17 cellular contexts compared by ENCODE assay signal in the genomic region with DNA sequence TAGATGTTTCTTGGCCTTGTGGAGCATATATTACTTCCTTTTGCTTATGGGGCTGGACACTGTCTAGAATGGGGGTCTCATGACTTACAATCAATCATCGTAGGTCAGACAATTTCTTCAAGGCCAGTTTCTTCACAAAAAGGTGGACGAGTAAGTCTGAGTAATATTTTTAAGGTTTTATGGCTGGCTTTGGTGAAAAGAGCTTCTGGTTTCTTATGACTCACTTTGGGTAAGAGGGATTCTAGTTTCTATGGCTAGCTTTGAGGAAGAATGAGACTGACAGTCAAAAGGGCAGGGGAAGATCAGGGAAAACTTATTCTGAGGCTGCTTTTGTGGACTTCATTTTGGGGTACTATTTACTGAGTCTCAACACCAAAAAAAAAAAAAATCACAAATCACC.
DNase-seq lines count a peak whose midpoint lies in the region; ATAC-seq, FAIRE-seq and TF ChIP-seq lines count a peak whose summit lies in the region.
"Had no signal": no experiment of that assay in that cellular context is flagged by ENCODE, and none has a peak within 500 bp of the region (broad histone marks: within the 10 kb centered on the region; RNA-seq: fewer than 3 reads in every experiment).

No MANE protein-coding gene starts in this region.

- TF ChIP-seq CTCF in astrocyte (IDR thresholded peaks at IDR 0.05; ENCODE audit: insufficient read depth, low read depth, low read length) (no peak), smooth muscle cell (IDR thresholded peaks at IDR 0.05; ENCODE audit: borderline replicate concordance, insufficient read depth, poor library complexity, severe bottlenecking) (no peak)

- no peak for FAIRE-seq in astrocyte (lab: Jason Lieb, UNC)
- FAIRE-seq: GM12891 had no signal

- H3K36me3 ChIP-seq in astrocyte (ENCODE audit: insufficient read depth, low read length) (no peaks in the 10 kb centered on the region), smooth muscle cell (ENCODE audit: low read depth) (no peaks in the 10 kb centered on the region)
- H3K36me3 ChIP-seq: BLaER1 treated with 17β-estradiol and CSF1 and Interleukin-3, amounts not matched to agents 10 nM and 100 nM had no signal

- no peaks in the 10 kb centered on the region for H3K9me3 Mint-ChIP-seq in astrocyte (ENCODE audit: unreplicated experiment)
- peaks cover 3 to 7% of the 10 kb centered on the region in 2 donors for H3K9me3 Mint-ChIP-seq in effector memory CD8-positive, alpha-beta T cell
- H3K9me3 Mint-ChIP-seq: GM23338 had no signal

- H3K27me3 Mint-ChIP-seq in astrocyte (ENCODE audit: low read depth, unreplicated experiment): no peaks in the 10 kb centered on the region
- H3K27me3 Mint-ChIP-seq in effector memory CD8-positive, alpha-beta T cell: no peaks in the 10 kb centered on the region
- H3K27me3 Mint-ChIP-seq: CD4-positive, CD25-positive, alpha-beta regulatory T cell had no signal

- H3K9me3 ChIP-seq in astrocyte (ENCODE audit: insufficient read depth, low read depth, low read length): no peaks in the 10 kb centered on the region
- no peaks in the 10 kb centered on the region for H3K9me3 ChIP-seq in smooth muscle cell (replicated peaks; ENCODE audit: low read depth)
- H3K9me3 ChIP-seq: BLaER1 treated with 17β-estradiol and CSF1 and Interleukin-3, amounts not matched to agents 10 nM and 100 nM had no signal

- no peak overlapping the region for H3K9ac ChIP-seq in astrocyte (ENCODE audit: low read length)
- H3K9ac ChIP-seq in smooth muscle cell (ENCODE audit: low read depth): no peak overlapping the region
- H3K9ac ChIP-seq: BLaER1 treated with 17β-estradiol and CSF1 and Interleukin-3, amounts not matched to agents 10 nM and 100 nM had no signal

- WGBS in smooth muscle cell (ENCODE audit: low lambda C conversion rate): 63% methylated on average over 2 of the region's 2 CpGs

- no peaks in the 10 kb centered on the region for H4K20me1 ChIP-seq in astrocyte (ENCODE audit: insufficient read depth, low read length)
- no peaks in the 10 kb centered on the region for H4K20me1 ChIP-seq in smooth muscle cell (ENCODE audit: low read depth)
- H4K20me1 ChIP-seq: BLaER1 treated with 17β-estradiol and CSF1 and Interleukin-3, amounts not matched to agents 10 nM and 100 nM had no signal

- H2AFZ ChIP-seq in astrocyte (ENCODE audit: low read depth, low read length) (no peak overlapping the region), smooth muscle cell (ENCODE audit: low read depth) (no peak overlapping the region)
- H2AFZ ChIP-seq: GM23338 had no signal

- H3K36me3 Mint-ChIP-seq in astrocyte (ENCODE audit: low read depth, unreplicated experiment): no peaks in the 10 kb centered on the region
- H3K36me3 Mint-ChIP-seq in effector memory CD8-positive, alpha-beta T cell (ENCODE audit: insufficient read depth): no peaks in the 10 kb centered on the region
- H3K36me3 Mint-ChIP-seq: CD4-positive, CD25-positive, alpha-beta regulatory T cell had no signal

- H3K4me1 Mint-ChIP-seq in astrocyte (ENCODE audit: low read depth, unreplicated experiment): peaks cover 8% of the 10 kb centered on the region
- H3K4me1 Mint-ChIP-seq in effector memory CD8-positive, alpha-beta T cell (ENCODE audit: low read depth in 2 of 2): no peaks in the 10 kb centered on the region
- H3K4me1 Mint-ChIP-seq: CD4-positive, CD25-positive, alpha-beta regulatory T cell; GM23338 had no signal

- no peaks in the 10 kb centered on the region for H3K4me1 ChIP-seq in astrocyte (ENCODE audit: insufficient read depth, low read length)
- no peaks in the 10 kb centered on the region for H3K4me1 ChIP-seq in smooth muscle cell (ENCODE audit: low read depth)
- H3K4me1 ChIP-seq: BLaER1 treated with 17β-estradiol and CSF1 and Interleukin-3, amounts not matched to agents 10 nM and 100 nM had no signal

- no peak overlapping the region for H3K4me3 Mint-ChIP-seq in astrocyte (ENCODE audit: unreplicated experiment)
- no peak overlapping the region for H3K4me3 Mint-ChIP-seq in effector memory CD8-positive, alpha-beta T cell
- H3K4me3 Mint-ChIP-seq: CD4-positive, CD25-positive, alpha-beta regulatory T cell; GM23338 had no signal

- peaks cover 3% of the 10 kb centered on the region for H3F3A ChIP-seq in smooth muscle cell (ENCODE audit: low read depth)

- H3K79me2 ChIP-seq in astrocyte (ENCODE audit: insufficient read depth, low read length): no peaks in the 10 kb centered on the region
- H3K79me2 ChIP-seq in smooth muscle cell (ENCODE audit: low read depth): no peaks in the 10 kb centered on the region

- ATAC-seq in effector memory CD8-positive, alpha-beta T cell (replicated peaks): no peak
- ATAC-seq: GM23338 had no signal

- H3K27me3 ChIP-seq in astrocyte (ENCODE audit: insufficient read depth, low read length) (no peaks in the 10 kb centered on the region), smooth muscle cell (ENCODE audit: low read depth) (no peaks in the 10 kb centered on the region)
- H3K27me3 ChIP-seq: BLaER1 treated with 17β-estradiol and CSF1 and Interleukin-3, amounts not matched to agents 10 nM and 100 nM had no signal

- no peak overlapping the region for H3K4me3 ChIP-seq in astrocyte (ENCODE audit: insufficient read depth, low read depth, low read length)
- no peak overlapping the region for H3K4me3 ChIP-seq in smooth muscle cell
- H3K4me3 ChIP-seq: BLaER1 treated with 17β-estradiol and CSF1 and Interleukin-3, amounts not matched to agents 10 nM and 100 nM; GM23338 had no signal

- H3K4me2 ChIP-seq in astrocyte (ENCODE audit: low read length): no peak overlapping the region
- no peak overlapping the region for H3K4me2 ChIP-seq in smooth muscle cell
- H3K4me2 ChIP-seq: BLaER1 treated with 17β-estradiol and CSF1 and Interleukin-3, amounts not matched to agents 10 nM and 100 nM; GM23338 had no signal

- peak; percentile 2 for DNase-seq in HS-5 (ENCODE audit: low read depth)
- DNase-seq in MV-4-11 (lab: John Stamatoyannopoulos, UW): peak; percentile 15
- DNase-seq in astrocyte (ENCODE audit: low read depth): no peak
- DNase-seq in smooth muscle cell (lab: John Stamatoyannopoulos, UW; ENCODE audit: unreplicated experiment): no peak
- DNase-seq in GM03348 (ENCODE audit: low spot score): no peak
- no peak for DNase-seq in effector memory CD8-positive, alpha-beta T cell
- DNase-seq in activated CD4-positive, alpha-beta T cell treated with anti-CD3 and anti-CD28 coated beads, Interleukin-2, amount 50 U/mL, for 48 hours: no peak
- DNase-seq: ACHN; Calu3; CD4-positive, CD25-positive, alpha-beta regulatory T cell; DMS 273 treated with DMSO at 0.1 percent for 48 hours; H7; IMR-90 had no signal

- no peak overlapping the region for H3K27ac ChIP-seq in astrocyte (ENCODE audit: low read depth, low read length)
- peak overlapping the region; percentile 52 for H3K27ac ChIP-seq in smooth muscle cell (ENCODE audit: low read depth)
- H3K27ac ChIP-seq: BLaER1 treated with 17β-estradiol and CSF1 and Interleukin-3, amounts not matched to agents 10 nM and 100 nM; HL-60 had no signal

- H3K27ac Mint-ChIP-seq in astrocyte (ENCODE audit: unreplicated experiment): peak overlapping the region; percentile 8
- H3K27ac Mint-ChIP-seq in effector memory CD8-positive, alpha-beta T cell: no peak overlapping the region
- H3K27ac Mint-ChIP-seq: CD4-positive, CD25-positive, alpha-beta regulatory T cell; GM23338 had no signal

Comparison
In these comparisons a context has a peak if more than half of its experiments do, and no peak if none do; other contexts are left out.
1. DNase-seq: peak in HS-5 (single experiment) and MV-4-11 (single experiment); none in astrocyte (single experiment), smooth muscle cell (single experiment), GM03348 (single experiment), effector memory CD8-positive, alpha-beta T cell (0 of 3) and activated CD4-positive, alpha-beta T cell treated with anti-CD3 and anti-CD28 coated beads, Interleukin-2, amount 50 U/mL, for 48 hours (0 of 2).